Comparison of ENCODE assay signal across 14 cellular contexts in the genomic region with DNA sequence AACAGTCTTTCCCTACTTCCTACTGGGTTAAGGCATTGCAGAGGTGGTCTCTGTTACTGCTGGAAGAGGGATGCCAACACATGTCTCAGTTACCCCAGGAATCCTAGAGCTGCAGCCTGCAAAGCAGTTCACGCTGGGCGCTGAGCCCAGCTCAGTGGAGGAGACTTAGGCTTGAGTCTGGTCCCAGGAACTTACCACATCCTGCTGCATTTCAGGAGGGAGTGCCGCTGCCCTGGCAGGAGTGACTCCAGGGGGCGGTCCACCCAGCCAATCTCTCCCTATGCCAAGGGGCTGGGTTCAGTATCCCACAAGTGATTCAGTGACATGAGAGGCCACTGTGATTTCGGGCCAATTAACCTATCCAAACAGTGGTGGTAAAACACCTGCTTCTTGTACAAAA. TPM values are rescaled to one million over a fixed set of nuclear protein-coding genes. Genes with fewer than 3 reads are reported as not detected.
DNase-seq lines count a peak whose midpoint lies in the region; ATAC-seq and TF ChIP-seq lines count a peak whose summit lies in the region.
"Had no signal": no experiment of that assay in that cellular context is flagged by ENCODE, and none has a peak within 500 bp of the region (broad histone marks: within the 10 kb centered on the region; RNA-seq: fewer than 3 reads in every experiment).

No MANE protein-coding gene starts in this region.

- no peaks in the 10 kb centered on the region for H3K4me1 Mint-ChIP-seq in Caco-2 (ENCODE audit: low read depth, unreplicated experiment)
- H3K4me1 Mint-ChIP-seq in activated CD8-positive, alpha-beta T cell treated with anti-CD3 and anti-CD28 coated beads for 36 hours (ENCODE audit: low read depth): peaks cover 21% of the 10 kb centered on the region

- 16% methylated on average over 5 of the region's 5 CpGs for WGBS in mammary epithelial cell (ENCODE audit: low coverage, missing lambda C conversion rate)

- DNase-seq in DMS79 treated with DMSO at 0.1 percent for 48 hours (lab: John Stamatoyannopoulos, UW): peak; percentile 55
- peak; percentile 17 to 79 for DNase-seq in NCI-H2081 (lab: John Stamatoyannopoulos, UW)
- DNase-seq in mammary epithelial cell: peak; percentile 46
- DNase-seq in osteoblast (ENCODE audit: insufficient read length, low spot score, missing footprints): peak; percentile 97
- DNase-seq in Caco-2: no peak
- DNase-seq in activated CD8-positive, alpha-beta T cell treated with anti-CD3 and anti-CD28 coated beads for 36 hours: no peak
- no peak for DNase-seq in activated T-cell treated with anti-CD3 and anti-CD28 coated beads for 4 hours
- DNase-seq: head of caudate nucleus, KG1, SIG-M5, testis had no signal

- H4K20me1 ChIP-seq in mammary epithelial cell (ENCODE audit: insufficient read depth, low read length) (no peaks in the 10 kb centered on the region), osteoblast (ENCODE audit: insufficient read depth, low read length) (peaks cover 4% of the 10 kb centered on the region)

- H3K9ac ChIP-seq in mammary epithelial cell (ENCODE audit: insufficient read depth, low read length): no peak overlapping the region

- H3K27ac ChIP-seq in mammary epithelial cell (ENCODE audit: insufficient read depth, low read depth, low read length): no peak overlapping the region
- no peak overlapping the region for H3K27ac ChIP-seq in osteoblast (ENCODE audit: low read depth, low read length)

- no peak overlapping the region for H3K4me3 Mint-ChIP-seq in Caco-2 (ENCODE audit: unreplicated experiment)
- H3K4me3 Mint-ChIP-seq in activated CD8-positive, alpha-beta T cell treated with anti-CD3 and anti-CD28 coated beads for 36 hours: no peak overlapping the region

- CTCF ChIA-PET in mammary epithelial cell (lab: Charles Lee; ENCODE audit: low non-redundant PET) (no interaction called here), Caco-2 (lab: Charles Lee) (interaction anchor here (0.8 kb wide), 1 partner anchor 106 kb away, joined by 3 read pairs; no protein-coding TSS in a partner anchor)
- CTCF ChIA-PET in activated CD8-positive, alpha-beta T cell treated with anti-CD3 and anti-CD28 coated beads for 36 hours (lab: Charles Lee): interaction anchor here (2.6 kb wide), 1 partner anchor 11 kb away, joined by 9 read pairs; a partner anchor contains a TSS

- H3K36me3 Mint-ChIP-seq in Caco-2 (ENCODE audit: insufficient read depth, unreplicated experiment): no peaks in the 10 kb centered on the region
- H3K36me3 Mint-ChIP-seq in activated CD8-positive, alpha-beta T cell treated with anti-CD3 and anti-CD28 coated beads for 36 hours (ENCODE audit: low read depth): no peaks in the 10 kb centered on the region

- no peaks in the 10 kb centered on the region for H3K36me3 ChIP-seq in mammary epithelial cell (ENCODE audit: insufficient read depth, low read length)
- H3K36me3 ChIP-seq in osteoblast (ENCODE audit: insufficient read depth, low read length): no peaks in the 10 kb centered on the region
- no peaks in the 10 kb centered on the region for H3K36me3 ChIP-seq in Caco-2 (ENCODE audit: control insufficient read depth, insufficient read depth, low read length)

- intact Hi-C loops in mammary epithelial cell (cut with micrococcal nuclease) (no loop called here), Caco-2 (cut with micrococcal nuclease; ENCODE audit: unreplicated experiment) (no loop called here)
- intact Hi-C loops in activated CD8-positive, alpha-beta T cell treated with anti-CD3 and anti-CD28 coated beads for 36 hours (cut with micrococcal nuclease): no loop called here

- H3K4me3 ChIP-seq in mammary epithelial cell (replicated peaks in 1 of 3; ENCODE audit: insufficient read depth in 1 of 3, low read depth in 2 of 3, low read length in 3 of 3) (no peak overlapping the region), osteoblast (ENCODE audit: insufficient read depth, low read length) (no peak overlapping the region), Caco-2 (ENCODE audit: low read depth, low read length) (no peak overlapping the region)
- H3K4me3 ChIP-seq: testis had no signal

- H3K27me3 ChIP-seq in mammary epithelial cell (ENCODE audit: insufficient read depth, low read length) (no peaks in the 10 kb centered on the region), osteoblast (ENCODE audit: insufficient read depth, low read length) (no peaks in the 10 kb centered on the region), Caco-2 (replicated peaks; ENCODE audit: control insufficient read depth, insufficient read depth, low read length) (no peaks in the 10 kb centered on the region)
- H3K27me3 ChIP-seq: testis had no signal

- H3K4me1 ChIP-seq in mammary epithelial cell (ENCODE audit: insufficient read depth, low read length): peaks cover 26% of the 10 kb centered on the region
- peaks cover 16% of the 10 kb centered on the region for H3K4me1 ChIP-seq in osteoblast (ENCODE audit: insufficient read depth, low read length)
- no peaks in the 10 kb centered on the region for H3K4me1 ChIP-seq in Caco-2

- H3K4me2 ChIP-seq in mammary epithelial cell (ENCODE audit: insufficient read depth, low read depth, low read length): no peak overlapping the region
- no peak overlapping the region for H3K4me2 ChIP-seq in osteoblast (ENCODE audit: insufficient read depth, low read length)

- TF ChIP-seq CTCF in mammary epithelial cell (conservative IDR thresholded peaks at IDR 0.05 in 1 of 2, IDR thresholded peaks at IDR 0.05 in 1 of 2; ENCODE audit: extremely low read depth in 1 of 2, insufficient read depth in 1 of 2, low read depth in 1 of 2, low read length in 2 of 2): no peak
- peak; percentile 15 for TF ChIP-seq CTCF in osteoblast (IDR thresholded peaks at IDR 0.05; ENCODE audit: extremely low read depth, low read depth, low read length)
- no peak for TF ChIP-seq CTCF in Caco-2 (IDR thresholded peaks at IDR 0.05; ENCODE audit: insufficient read depth in 1 of 2, low read depth in 1 of 2, low read length in 1 of 2, severe bottlenecking in 1 of 2, unreplicated experiment in 1 of 2)
- no peak for TF ChIP-seq CTCF in activated CD8-positive, alpha-beta T cell treated with anti-CD3 and anti-CD28 coated beads for 36 hours (IDR thresholded peaks at IDR 0.05)

- H3K27ac Mint-ChIP-seq in Caco-2 (ENCODE audit: unreplicated experiment): no peak overlapping the region
- no peak overlapping the region for H3K27ac Mint-ChIP-seq in activated CD8-positive, alpha-beta T cell treated with anti-CD3 and anti-CD28 coated beads for 36 hours

- dilution Hi-C loops in mammary epithelial cell (cut with HindIII; ENCODE audit: low sequenced_read_pairs): no loop called here

- H2AFZ ChIP-seq in mammary epithelial cell (ENCODE audit: low read depth, low read length): no peak overlapping the region
- no peak overlapping the region for H2AFZ ChIP-seq in osteoblast (ENCODE audit: low read length)

- H3K9me3 Mint-ChIP-seq in Caco-2 (ENCODE audit: unreplicated experiment): no peaks in the 10 kb centered on the region
- no peaks in the 10 kb centered on the region for H3K9me3 Mint-ChIP-seq in activated CD8-positive, alpha-beta T cell treated with anti-CD3 and anti-CD28 coated beads for 36 hours

- no peak for ATAC-seq in activated CD8-positive, alpha-beta T cell treated with anti-CD3 and anti-CD28 coated beads for 36 hours
- no peak for ATAC-seq in HG02840 (IDR thresholded peaks at IDR 0.05; ENCODE audit: low FRiP score, unreplicated experiment)

- in situ Hi-C loops in mammary epithelial cell (cut with MboI; ENCODE audit: low sequenced_read_pairs in 2 of 2): loop anchor here in 1 of 2 donors (25.0 kb wide), 1 partner anchor 236 kb away; no protein-coding TSS in a partner anchor

- H3K27me3 Mint-ChIP-seq in Caco-2 (ENCODE audit: insufficient read depth, unreplicated experiment): peaks cover 4% of the 10 kb centered on the region
- no peaks in the 10 kb centered on the region for H3K27me3 Mint-ChIP-seq in activated CD8-positive, alpha-beta T cell treated with anti-CD3 and anti-CD28 coated beads for 36 hours

- POLR2A ChIA-PET in Caco-2 (lab: Charles Lee): no interaction called here
- POLR2A ChIA-PET in activated CD8-positive, alpha-beta T cell treated with anti-CD3 and anti-CD28 coated beads for 36 hours (lab: Charles Lee): interaction anchor here (0.7 to 1.1 kb wide), 2 partner anchors 12 to 36 kb away, joined by 3 read pairs; no protein-coding TSS in a partner anchor

- no TSS peak for BruUV-seq in mammary epithelial cell (replicated peaks; lab: Mats Ljungman, UMichigan)
- no TSS peak for BruUV-seq in Caco-2 (replicated peaks; lab: Mats Ljungman, UMichigan)

- H3K79me2 ChIP-seq in mammary epithelial cell (ENCODE audit: insufficient read depth, low read length) (no peaks in the 10 kb centered on the region), osteoblast (ENCODE audit: insufficient read depth, low read length) (no peaks in the 10 kb centered on the region)

- H3K9me3 ChIP-seq in mammary epithelial cell (replicated peaks; ENCODE audit: insufficient read depth, low read length) (no peaks in the 10 kb centered on the region), osteoblast (ENCODE audit: low read depth, low read length) (no peaks in the 10 kb centered on the region), Caco-2 (no peaks in the 10 kb centered on the region)
- H3K9me3 ChIP-seq: testis had no signal

RNA-seq across cellular contexts. Expression of a gene that starts 7.6 kb away (rescaled TPM):
- total RNA-seq in mammary epithelial cell (under 1 TPM; under 0.01 to 0.21 TPM), osteoblast (under 0.01 TPM in 1 of 2 replicates, not detected in the other), Caco-2 (2022) (not detected in 2 replicates)
- 0.03 TPM for polyA plus RNA-seq in mammary epithelial cell
- not detected for polyA minus RNA-seq in mammary epithelial cell
- 1 to 10 TPM; 2.1 to 2.3 TPM for total RNA-seq in activated CD8-positive, alpha-beta T cell treated with anti-CD3 and anti-CD28 coated beads for 36 hours
- total RNA-seq: NCI-H460, pulmonary artery endothelial cell had no signal

RNA-seq across cellular contexts. Expression of a gene that starts 8.0 kb away (rescaled TPM):
- total RNA-seq in mammary epithelial cell: 10 to 100 TPM; 18.2 to 32.2 TPM
- polyA plus RNA-seq in mammary epithelial cell: 29.2 TPM
- polyA minus RNA-seq in mammary epithelial cell: 3.6 TPM
- total RNA-seq in osteoblast: 12.7 and 16.3 TPM in 2 replicates
- total RNA-seq in Caco-2 (2022): 8.7 and 11.2 TPM in 2 replicates
- 10 to 100 TPM; 15.9 to 16.0 TPM for total RNA-seq in activated CD8-positive, alpha-beta T cell treated with anti-CD3 and anti-CD28 coated beads for 36 hours

RNA-seq across cellular contexts. Expression of a gene that starts 11.6 kb away (rescaled TPM):
- total RNA-seq in mammary epithelial cell (10 to 100 TPM in 1 of 2 donors, 1 to 10 TPM in 1; 4.0 to 13.2 TPM), osteoblast (3.8 and 4.7 TPM in 2 replicates), Caco-2 (2022) (12.9 and 14.2 TPM in 2 replicates)
- 10.3 TPM for polyA plus RNA-seq in mammary epithelial cell
- polyA minus RNA-seq in mammary epithelial cell: 5.6 TPM
- total RNA-seq in activated CD8-positive, alpha-beta T cell treated with anti-CD3 and anti-CD28 coated beads for 36 hours: 10 to 100 TPM; 14.4 to 16.1 TPM

RNA-seq across cellular contexts. Expression of a gene that starts 16.7 kb away (rescaled TPM):
- not detected for total RNA-seq in mammary epithelial cell
- not detected for polyA plus RNA-seq in mammary epithelial cell
- not detected for polyA minus RNA-seq in mammary epithelial cell
- not detected in 2 replicates for total RNA-seq in osteoblast
- total RNA-seq in Caco-2 (2022): not detected in 2 replicates
- total RNA-seq in activated CD8-positive, alpha-beta T cell treated with anti-CD3 and anti-CD28 coated beads for 36 hours: under 1 TPM in 1 of 2 experiments, not detected in 1; 0.11 TPM
- total RNA-seq: NCI-H460, pulmonary artery endothelial cell had no signal

RNA-seq across cellular contexts. Expression of a gene that starts 55.0 kb away (rescaled TPM):
- total RNA-seq in mammary epithelial cell: under 1 TPM; under 0.01 to 0.19 TPM
- 0.08 TPM for polyA plus RNA-seq in mammary epithelial cell
- polyA minus RNA-seq in mammary epithelial cell: not detected
- total RNA-seq in osteoblast: 0.29 and 0.36 TPM in 2 replicates
- total RNA-seq in Caco-2 (2022): 0.34 TPM in 1 of 2 replicates, not detected in the other
- 10 to 100 TPM; 29.9 to 30.3 TPM for total RNA-seq in activated CD8-positive, alpha-beta T cell treated with anti-CD3 and anti-CD28 coated beads for 36 hours

Comparison
In these comparisons a context has a peak if more than half of its experiments do, and no peak if none do; other contexts are left out.
1. DNase-seq: peak in DMS79 treated with DMSO at 0.1 percent for 48 hours (single experiment), NCI-H2081 (2 of 2), mammary epithelial cell (single experiment) and osteoblast (single experiment); none in Caco-2 (0 of 2), activated CD8-positive, alpha-beta T cell treated with anti-CD3 and anti-CD28 coated beads for 36 hours (single experiment) and activated T-cell treated with anti-CD3 and anti-CD28 coated beads for 4 hours (single experiment).